ENCODE assay signal across 2 cellular contexts in genomic region chr12:56901313-56901712, GRCh38.
A peak's percentile ranks its signal among the peaks of the same experiment; 100 is the strongest.
TF ChIP-seq lines count a peak whose summit lies in the region.

No MANE protein-coding gene starts in this region.

TF ChIP-seq in A549, 52 proteins besides CTCF, POLR2A, EP300 and RAD21:
- peak; percentile 59 for TF ChIP-seq MAFK (IDR thresholded peaks at IDR 0.05; ENCODE audit: partially characterized antibody)

TF ChIP-seq in K562, 482 proteins besides CTCF, POLR2A, EP300 and RAD21:
- TF ChIP-seq MAFF (IDR thresholded peaks at IDR 0.05; ENCODE audit: low read length) = 0 out of 2 replicates have a peak, but pooled peaks have one; percentile 1
- peak; percentile 74; the same call in 1 of the 2 replicates for TF ChIP-seq C11orf30 (IDR thresholded peaks at IDR 0.05; ENCODE audit: low read depth)
- peak; percentile 63 for TF ChIP-seq MAFG (tag; conservative IDR thresholded peaks at IDR 0.05)
- peak; percentile 82 for TF ChIP-seq ZNF316 (IDR thresholded peaks at IDR 0.05)
